ENCODE assay signal across 23 cellular contexts in the genomic region with DNA sequence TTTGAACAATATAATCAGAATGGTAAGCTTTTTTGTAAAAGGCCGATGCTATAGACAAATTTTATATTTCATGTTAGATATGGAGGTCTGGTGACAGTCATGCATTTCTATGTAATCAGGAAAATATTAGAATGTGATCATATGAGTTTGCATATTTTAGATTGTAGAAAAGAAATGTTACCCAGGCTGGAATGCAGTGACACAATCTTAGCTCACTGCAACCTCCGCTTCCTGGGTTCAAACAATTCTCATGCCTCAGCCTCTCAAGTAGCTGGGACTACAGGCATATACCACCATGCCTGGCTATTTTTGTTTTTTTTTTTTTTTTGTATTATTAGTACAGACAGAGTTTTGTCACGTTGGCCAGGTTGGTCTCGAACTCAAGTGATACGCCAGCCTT.
"Had no signal": no experiment of that assay in that cellular context is flagged by ENCODE, and none has a peak within 500 bp of the region (broad histone marks: within the 10 kb centered on the region; RNA-seq: fewer than 3 reads in every experiment).

No MANE protein-coding gene starts in this region.

- H3K36me3 ChIP-seq: esophagus squamous epithelium, gastrocnemius medialis, heart right ventricle, left lung, lower lobe of right lung had no signal

- H3K27ac ChIP-seq: epithelial cell of prostate, esophagus squamous epithelium, gastrocnemius medialis, heart right ventricle, left lung, lower lobe of right lung had no signal

- H3K4me3 ChIP-seq: esophagus squamous epithelium, gastrocnemius medialis, heart right ventricle, left lung, lower lobe of right lung had no signal

- H3K4me1 ChIP-seq: gastrocnemius medialis, lower lobe of right lung had no signal

- DNase-seq: cortex of kidney; effector CD8-positive, alpha-beta T cell; effector memory CD8-positive, alpha-beta T cell; endodermal cell; erythroblast; esophagus squamous epithelium; foreskin fibroblast; foreskin melanocyte; gastrocnemius medialis; glutamatergic neuron; head of caudate nucleus; heart right ventricle; hippocampal formation; left cardiac atrium; left lung; left ventricle myocardium superior; lower lobe of right lung; mesendoderm; midbrain; naive thymus-derived CD4-positive, alpha-beta T cell; natural killer cell had no signal

- ATAC-seq: effector memory CD8-positive, alpha-beta T cell; esophagus mucosa; gastrocnemius medialis; heart right ventricle; left cardiac atrium; left lung; left ventricle myocardium superior; lower lobe of right lung; naive thymus-derived CD4-positive, alpha-beta T cell; natural killer cell had no signal

- H3K9me3 ChIP-seq: esophagus squamous epithelium, gastrocnemius medialis, heart right ventricle, left lung, lower lobe of right lung had no signal
